ENCODE assay signal across 16 cellular contexts in the genomic region with DNA sequence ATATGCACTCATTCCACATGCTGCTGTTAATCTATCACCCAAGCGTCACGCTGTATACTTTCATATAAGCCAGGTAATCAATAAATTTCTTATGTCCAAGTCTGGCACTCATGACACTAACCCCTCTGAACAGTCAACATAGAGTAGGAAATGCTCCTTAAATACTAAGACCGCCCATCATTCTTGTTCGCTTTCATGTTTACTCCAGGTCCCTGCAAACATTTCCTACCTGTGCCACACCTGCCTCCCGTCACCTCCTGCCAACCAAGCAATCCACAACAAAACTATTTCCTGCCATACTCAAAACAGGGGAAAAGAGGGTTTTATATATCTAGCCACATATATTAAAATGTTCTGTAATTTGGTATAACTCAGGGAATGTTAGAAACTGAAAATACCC. TPM values are rescaled to one million over a fixed set of nuclear protein-coding genes. Genes with fewer than 3 reads are reported as not detected.
DNase-seq lines count a peak whose midpoint lies in the region; ATAC-seq and TF ChIP-seq lines count a peak whose summit lies in the region.
"Had no signal": no experiment of that assay in that cellular context is flagged by ENCODE, and none has a peak within 500 bp of the region (broad histone marks: within the 10 kb centered on the region; RNA-seq: fewer than 3 reads in every experiment).

No MANE protein-coding gene starts in this region.

- in situ Hi-C loops in mammary epithelial cell (cut with MboI; ENCODE audit: low sequenced_read_pairs in 2 of 2), result no loop called here

- no peaks in the 10 kb centered on the region for H3K4me1 ChIP-seq in Caco-2
- H3K4me1 ChIP-seq in mammary epithelial cell (ENCODE audit: insufficient read depth, low read length), result no peaks in the 10 kb centered on the region

- intact Hi-C loops in Caco-2 (cut with micrococcal nuclease; ENCODE audit: unreplicated experiment), result no loop called here
- intact Hi-C loops in mammary epithelial cell (cut with micrococcal nuclease), result no loop called here

- H2AFZ ChIP-seq in mammary epithelial cell (ENCODE audit: low read depth, low read length), result no peak overlapping the region

- H3K79me2 ChIP-seq in mammary epithelial cell (ENCODE audit: insufficient read depth, low read length), result peaks cover 32% of the 10 kb centered on the region

- H3K9me3 Mint-ChIP-seq in activated T-cell treated with anti-CD3 and anti-CD28 coated beads, Interleukin-2, amount 50 U/mL, for 24 hours, result no peaks in the 10 kb centered on the region
- H3K9me3 Mint-ChIP-seq in Caco-2 (ENCODE audit: unreplicated experiment), result no peaks in the 10 kb centered on the region
- H3K9me3 Mint-ChIP-seq in WTC11, result no peaks in the 10 kb centered on the region
- H3K9me3 Mint-ChIP-seq in nephron progenitor cell, result no peaks in the 10 kb centered on the region

- H3K36me3 ChIP-seq in Caco-2 (ENCODE audit: control insufficient read depth, insufficient read depth, low read length) (peaks cover 7% of the 10 kb centered on the region), mammary epithelial cell (ENCODE audit: insufficient read depth, low read length) (peaks cover 54% of the 10 kb centered on the region)

- H3K4me2 ChIP-seq in mammary epithelial cell (ENCODE audit: insufficient read depth, low read depth, low read length), result no peak overlapping the region

- POLR2A ChIA-PET in Caco-2 (lab: Charles Lee), result no interaction called here
- POLR2A ChIA-PET in WTC11 (lab: Charles Lee), result no interaction called here

- H3K36me3 Mint-ChIP-seq in activated T-cell treated with anti-CD3 and anti-CD28 coated beads, Interleukin-2, amount 50 U/mL, for 24 hours (ENCODE audit: low read depth), result peaks cover 99% of the 10 kb centered on the region
- peaks cover 80% of the 10 kb centered on the region for H3K36me3 Mint-ChIP-seq in Caco-2 (ENCODE audit: insufficient read depth, unreplicated experiment)
- peaks cover 68% of the 10 kb centered on the region for H3K36me3 Mint-ChIP-seq in WTC11
- H3K36me3 Mint-ChIP-seq in nephron progenitor cell (ENCODE audit: low read depth), result peaks cover 55% of the 10 kb centered on the region

- DNase-seq in activated T-cell treated with anti-CD3 and anti-CD28 coated beads, Interleukin-2, amount 50 U/mL, for 24 hours, result no peak
- DNase-seq in activated T-cell treated with anti-CD3 and anti-CD28 coated beads for 4 hours (no peak), Caco-2 (no peak), WTC11 (ENCODE audit: low spot score) (no peak), nephron progenitor cell (no peak), mammary epithelial cell (no peak)
- DNase-seq: C1 segment of cervical spinal cord, GDM1, KG1, NCI-H1105 treated with DMSO at 0.1 percent for 48 hours, NCI-H187, NCI-H226, NCI-H524 treated with DMSO at 0.1 percent for 48 hours, Right ventricle myocardium superior had no signal

- dilution Hi-C loops in mammary epithelial cell (cut with HindIII; ENCODE audit: low sequenced_read_pairs), result loop anchor here (5.0 kb wide), 1 partner anchor 52 kb away; no protein-coding TSS in a partner anchor

- no peak overlapping the region for H3K9ac ChIP-seq in mammary epithelial cell (ENCODE audit: insufficient read depth, low read length)

- H3K9me3 ChIP-seq in Caco-2 (no peaks in the 10 kb centered on the region), mammary epithelial cell (replicated peaks; ENCODE audit: insufficient read depth, low read length) (no peaks in the 10 kb centered on the region)

- no peak overlapping the region for H3K4me3 ChIP-seq in Caco-2 (ENCODE audit: low read depth, low read length)
- H3K4me3 ChIP-seq in mammary epithelial cell (replicated peaks in 1 of 3; ENCODE audit: insufficient read depth in 1 of 3, low read depth in 2 of 3, low read length in 3 of 3), result no peak overlapping the region

- CTCF ChIA-PET in Caco-2 (lab: Charles Lee) (no interaction called here), WTC11 (lab: Charles Lee) (no interaction called here), mammary epithelial cell (lab: Charles Lee; ENCODE audit: low non-redundant PET) (no interaction called here)

- no peak overlapping the region for H3K27ac ChIP-seq in mammary epithelial cell (ENCODE audit: insufficient read depth, low read depth, low read length)

- WGBS in mammary epithelial cell (ENCODE audit: low coverage, missing lambda C conversion rate), result 95% methylated on average over 5 of the region's 5 CpGs

- no peak overlapping the region for H3K4me3 Mint-ChIP-seq in activated T-cell treated with anti-CD3 and anti-CD28 coated beads, Interleukin-2, amount 50 U/mL, for 24 hours
- H3K4me3 Mint-ChIP-seq in Caco-2 (ENCODE audit: unreplicated experiment) (no peak overlapping the region), WTC11 (no peak overlapping the region), nephron progenitor cell (no peak overlapping the region)

- no peaks in the 10 kb centered on the region for H4K20me1 ChIP-seq in mammary epithelial cell (ENCODE audit: insufficient read depth, low read length)

- no peak for ATAC-seq in WTC11
- no peak for ATAC-seq in SK-N-SH treated with all-trans-retinoic acid at 6 μM for 48 hours
- ATAC-seq: HepG2 had no signal

- BruUV-seq in Caco-2 (replicated peaks; lab: Mats Ljungman, UMichigan) (no TSS peak), mammary epithelial cell (replicated peaks; lab: Mats Ljungman, UMichigan) (no TSS peak)

- no peaks in the 10 kb centered on the region for H3K27me3 Mint-ChIP-seq in activated T-cell treated with anti-CD3 and anti-CD28 coated beads, Interleukin-2, amount 50 U/mL, for 24 hours
- H3K27me3 Mint-ChIP-seq in Caco-2 (ENCODE audit: insufficient read depth, unreplicated experiment) (no peaks in the 10 kb centered on the region), WTC11 (ENCODE audit: low read depth) (no peaks in the 10 kb centered on the region), nephron progenitor cell (ENCODE audit: low read depth, poor library complexity) (no peaks in the 10 kb centered on the region)

- no peaks in the 10 kb centered on the region for H3K27me3 ChIP-seq in Caco-2 (replicated peaks; ENCODE audit: control insufficient read depth, insufficient read depth, low read length)
- H3K27me3 ChIP-seq in mammary epithelial cell (ENCODE audit: insufficient read depth, low read length), result no peaks in the 10 kb centered on the region

- no peaks in the 10 kb centered on the region for H3K4me1 Mint-ChIP-seq in activated T-cell treated with anti-CD3 and anti-CD28 coated beads, Interleukin-2, amount 50 U/mL, for 24 hours (ENCODE audit: low read depth)
- H3K4me1 Mint-ChIP-seq in Caco-2 (ENCODE audit: low read depth, unreplicated experiment), result no peaks in the 10 kb centered on the region
- no peaks in the 10 kb centered on the region for H3K4me1 Mint-ChIP-seq in WTC11
- H3K4me1 Mint-ChIP-seq in nephron progenitor cell, result no peaks in the 10 kb centered on the region

- peak overlapping the region; percentile 9 for H3K27ac Mint-ChIP-seq in activated T-cell treated with anti-CD3 and anti-CD28 coated beads, Interleukin-2, amount 50 U/mL, for 24 hours
- H3K27ac Mint-ChIP-seq in Caco-2 (ENCODE audit: unreplicated experiment) (peak overlapping the region; percentile 53), WTC11 (0 out of 2 replicates have a peak overlapping the region, but pooled peaks have one; percentile 1), nephron progenitor cell (peak overlapping the region; percentile 15)

- no peak for TF ChIP-seq CTCF in Caco-2 (IDR thresholded peaks at IDR 0.05; ENCODE audit: insufficient read depth in 1 of 2, low read depth in 1 of 2, low read length in 1 of 2, severe bottlenecking in 1 of 2, unreplicated experiment in 1 of 2)
- TF ChIP-seq CTCF in WTC11 (IDR thresholded peaks at IDR 0.05), result no peak
- no peak for TF ChIP-seq CTCF in nephron progenitor cell (IDR thresholded peaks at IDR 0.05)
- no peak for TF ChIP-seq CTCF in mammary epithelial cell (conservative IDR thresholded peaks at IDR 0.05 in 1 of 2, IDR thresholded peaks at IDR 0.05 in 1 of 2; ENCODE audit: extremely low read depth in 1 of 2, insufficient read depth in 1 of 2, low read depth in 1 of 2, low read length in 2 of 2)

TF ChIP-seq in SK-N-SH treated with all-trans-retinoic acid at 6 μM for 48 hours, 23 proteins besides CTCF, POLR2A, EP300 and RAD21 (continues in another document):
- no peak for TF ChIP-seq GLIS3 (CRISPR knock-in tag; IDR thresholded peaks at IDR 0.05)
- no peak for TF ChIP-seq ARNTL (CRISPR knock-in tag; IDR thresholded peaks at IDR 0.05; ENCODE audit: borderline replicate concordance, low read depth)
- no peak for TF ChIP-seq PATZ1 (CRISPR knock-in tag; IDR thresholded peaks at IDR 0.05; ENCODE audit: borderline replicate concordance)
- TF ChIP-seq, protein P1, sequence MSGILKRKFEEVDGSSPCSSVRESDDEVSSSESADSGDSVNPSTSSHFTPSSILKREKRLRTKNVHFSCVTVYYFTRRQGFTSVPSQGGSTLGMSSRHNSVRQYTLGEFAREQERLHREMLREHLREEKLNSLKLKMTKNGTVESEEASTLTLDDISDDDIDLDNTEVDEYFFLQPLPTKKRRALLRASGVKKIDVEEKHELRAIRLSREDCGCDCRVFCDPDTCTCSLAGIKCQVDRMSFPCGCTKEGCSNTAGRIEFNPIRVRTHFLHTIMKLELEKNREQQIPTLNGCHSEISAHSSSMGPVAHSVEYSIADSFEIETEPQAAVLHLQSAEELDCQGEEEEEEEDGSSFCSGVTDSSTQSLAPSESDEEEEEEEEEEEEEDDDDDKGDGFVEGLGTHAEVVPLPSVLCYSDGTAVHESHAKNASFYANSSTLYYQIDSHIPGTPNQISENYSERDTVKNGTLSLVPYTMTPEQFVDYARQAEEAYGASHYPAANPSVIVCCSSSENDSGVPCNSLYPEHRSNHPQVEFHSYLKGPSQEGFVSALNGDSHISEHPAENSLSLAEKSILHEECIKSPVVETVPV (CRISPR knock-in tag; IDR thresholded peaks at IDR 0.05), result no peak
- TF ChIP-seq ZNF70 (CRISPR knock-in tag; IDR thresholded peaks at IDR 0.05), result no peak
- no peak for TF ChIP-seq ISL1 (CRISPR knock-in tag; IDR thresholded peaks at IDR 0.05)
- no peak for TF ChIP-seq PPARA (CRISPR knock-in tag; IDR thresholded peaks at IDR 0.05; ENCODE audit: borderline replicate concordance)

RNA-seq across cellular contexts. Expression of gene ZFR, which starts 39.0 kb away (rescaled TPM):
- 75.1 and 78.3 TPM in 2 replicates for total RNA-seq in Caco-2 (2022)
- 60.9 to 65.7 TPM (median 64.5 TPM) in 3 replicates for total RNA-seq in WTC11 (2021)
- total RNA-seq in mammary epithelial cell, result 10 to 100 TPM; 65.1 to 83.5 TPM
- polyA plus RNA-seq in mammary epithelial cell, result 65.5 TPM
- 57.3 TPM for polyA minus RNA-seq in mammary epithelial cell

Comparison
In these comparisons a context has a peak if more than half of its experiments do, and no peak if none do; other contexts are left out.
1. H3K27ac Mint-ChIP-seq: peak in every context shown above with its lines; median percentile 53 in Caco-2; 15 in nephron progenitor cell; 9 in activated T-cell treated with anti-CD3 and anti-CD28 coated beads, Interleukin-2, amount 50 U/mL, for 24 hours; 1 in WTC11.